In genomic region chr17:75412455-75413317, GRCh38 we compare ENCODE assay signal across 8 cellular contexts. TPM values are rescaled to one million over a fixed set of nuclear protein-coding genes. Genes with fewer than 3 reads are reported as not detected.
DNase-seq lines count a peak whose midpoint lies in the region; ATAC-seq and TF ChIP-seq lines count a peak whose summit lies in the region.

No MANE protein-coding gene starts in this region.

- no peaks in the 10 kb centered on the region for H3K79me2 ChIP-seq in SK-N-SH (ENCODE audit: insufficient read depth)

- peak overlapping the region; percentile 63 for H3K4me2 ChIP-seq in SK-N-SH

- no peaks in the 10 kb centered on the region for H3K9me3 ChIP-seq in SK-N-SH
- no peaks in the 10 kb centered on the region for H3K9me3 ChIP-seq in heart left ventricle
- H3K9me3 ChIP-seq in prostate gland, result no peaks in the 10 kb centered on the region
- no peaks in the 10 kb centered on the region for H3K9me3 ChIP-seq in aorta (ENCODE audit: control insufficient read depth, low read length)

- H3K27me3 Mint-ChIP-seq in activated naive CD4-positive, alpha-beta T cell treated with anti-CD3 and anti-CD28 coated beads, Interleukin-2, amount 50 U/mL, for 24 hours, result no peaks in the 10 kb centered on the region

- H3K27ac ChIP-seq in SK-N-SH (ENCODE audit: low read depth in 2 of 2, low read length in 1 of 2) (no peak overlapping the region), heart left ventricle (no peak overlapping the region), prostate gland (no peak overlapping the region), aorta (ENCODE audit: low read depth in 1 of 2, low read length in 2 of 2) (no peak overlapping the region)

- no peaks in the 10 kb centered on the region for H3K9me3 Mint-ChIP-seq in activated naive CD4-positive, alpha-beta T cell treated with anti-CD3 and anti-CD28 coated beads, Interleukin-2, amount 50 U/mL, for 24 hours

- intact Hi-C loops in heart left ventricle (cut with DNase I) (loop anchor here in 6 of 10 donors (2.0 to 10.0 kb wide), 5 partner anchors 90 to 298 kb away; partner anchors contain the start of gene MIF4GD (in 2 of the 6)), prostate gland (cut with DNase I) (loop anchor here (5.0 kb wide), 1 partner anchor 140 kb away; the partner anchor contains the start of gene MIF4GD), aorta (cut with DNase I) (loop anchor here (2.0 to 5.0 kb wide), 2 partner anchors 90 to 140 kb away; partner anchors contain the start of gene MIF4GD (in 1 of the 2))

- peaks cover 16% of the 10 kb centered on the region for H3K4me1 Mint-ChIP-seq in activated naive CD4-positive, alpha-beta T cell treated with anti-CD3 and anti-CD28 coated beads, Interleukin-2, amount 50 U/mL, for 24 hours

- CTCF ChIA-PET in SK-N-SH (lab: Yijun Ruan, JAX), result interaction anchor here (0.5 to 3.7 kb wide), 100 partner anchors 9 to 451 kb away, joined by 3 to 83 read pairs (median 5); partner anchors contain the start of genes GGA3, MIF4GD, MRPS7 and NUP85

- 3% methylated on average over 8 of the region's 8 CpGs for WGBS in SK-N-SH (ENCODE audit: low lambda C conversion rate)
- WGBS in heart left ventricle, 4 donors, result 0 to 3% (median 2%) methylated on average over 8 of the region's 8 CpGs
- 0% methylated on average over 8 of the region's 8 CpGs for WGBS in prostate gland
- 1% methylated on average over 8 of the region's 8 CpGs for WGBS in aorta, 2 donors

- H4K20me1 ChIP-seq in SK-N-SH (ENCODE audit: insufficient read depth), result no peaks in the 10 kb centered on the region

- POLR2A ChIA-PET in SK-N-SH (lab: Yijun Ruan, JAX), result interaction anchor here (1.6 kb wide), 1 partner anchor 142 kb away, joined by 10 read pairs; the partner anchor contains the start of gene MIF4GD

- no peak overlapping the region for H3K9ac ChIP-seq in SK-N-SH

- peak overlapping the region; percentile 41 for H3K4me3 Mint-ChIP-seq in activated naive CD4-positive, alpha-beta T cell treated with anti-CD3 and anti-CD28 coated beads, Interleukin-2, amount 50 U/mL, for 24 hours

- H3K36me3 Mint-ChIP-seq in activated naive CD4-positive, alpha-beta T cell treated with anti-CD3 and anti-CD28 coated beads, Interleukin-2, amount 50 U/mL, for 24 hours, result no peaks in the 10 kb centered on the region

- TF ChIP-seq EP300 in SK-N-SH (IDR thresholded peaks at IDR 0.05; ENCODE audit: borderline replicate concordance in 1 of 2, low read depth in 1 of 2, low read length in 1 of 2), result no peak

- ATAC-seq in heart left ventricle, result peak; percentile 21 to 67 (median 53)
- peak; percentile 78 for ATAC-seq in aorta (ENCODE audit: low FRiP score)

- H3K27me3 ChIP-seq in SK-N-SH (ENCODE audit: insufficient read depth) (peaks cover 22% of the 10 kb centered on the region), heart left ventricle (no peaks in the 10 kb centered on the region), prostate gland (replicated peaks; ENCODE audit: insufficient read depth) (no peaks in the 10 kb centered on the region), aorta (ENCODE audit: control insufficient read depth in 1 of 2, insufficient read depth in 2 of 2, low read length in 1 of 2) (no peaks in the 10 kb centered on the region)

- TF ChIP-seq POLR2A in heart left ventricle (IDR thresholded peaks at IDR 0.05), result no peak
- no peak for TF ChIP-seq POLR2A in prostate gland (IDR thresholded peaks at IDR 0.05)

- H3K27ac Mint-ChIP-seq in activated naive CD4-positive, alpha-beta T cell treated with anti-CD3 and anti-CD28 coated beads, Interleukin-2, amount 50 U/mL, for 24 hours, result peak overlapping the region; percentile 65

- peak; percentile 92 for TF ChIP-seq CTCF in SK-N-SH (IDR thresholded peaks at IDR 0.05)
- TF ChIP-seq CTCF in heart left ventricle (IDR thresholded peaks at IDR 0.05), result peak; percentile 65 to 90 (median 78)
- peak; percentile 28 to 87 (median 71) for TF ChIP-seq CTCF in prostate gland (IDR thresholded peaks at IDR 0.05)

- H3K4me1 ChIP-seq in SK-N-SH (ENCODE audit: control insufficient read depth in 1 of 2, insufficient read depth in 2 of 2, low read depth in 1 of 2, low read length in 1 of 2) (no peaks in the 10 kb centered on the region), heart left ventricle (peaks cover 0 to 14% (median 1%) of the 10 kb centered on the region in 12 donors), prostate gland (replicated peaks) (no peaks in the 10 kb centered on the region), aorta (ENCODE audit: control insufficient read depth in 1 of 2, insufficient read depth in 2 of 2, low read length in 2 of 2) (no peaks in the 10 kb centered on the region)

- in situ Hi-C loops in ACHN (cut with HindIII; ENCODE audit: low pct_ligation_motif_present, low pct_unique_long_range_greater_than_20kb, low sequenced_read_pairs), result no loop called here

- no peaks in the 10 kb centered on the region for H3K9me2 ChIP-seq in SK-N-SH

- H3F3A ChIP-seq in SK-N-SH (replicated peaks; ENCODE audit: insufficient read depth), result peaks cover 11% of the 10 kb centered on the region

- H3K36me3 ChIP-seq in SK-N-SH (replicated peaks in 1 of 2; ENCODE audit: control insufficient read depth in 1 of 2, insufficient read depth in 2 of 2, low read length in 1 of 2) (no peaks in the 10 kb centered on the region), heart left ventricle (no peaks in the 10 kb centered on the region), prostate gland (no peaks in the 10 kb centered on the region), aorta (ENCODE audit: control insufficient read depth in 1 of 2, insufficient read depth in 2 of 2, low read length in 1 of 2) (no peaks in the 10 kb centered on the region)

- H3K4me3 ChIP-seq in SK-N-SH (ENCODE audit: low read depth in 2 of 2, low read length in 1 of 2) (peak overlapping the region; percentile 3 to 35; a peak in 3 of 4 replicates), heart left ventricle (peak overlapping the region in 7 of 12 donors; percentile 4 to 32 (median 10)), prostate gland (no peak overlapping the region), aorta (ENCODE audit: low read length in 2 of 2) (peak overlapping the region in 1 of 2 donors; percentile 15)

- DNase-seq in ACHN (peak; percentile 69), GM19238 (ENCODE audit: insufficient read length, low spot score) (peak; percentile 68), NCI-H1048 (lab: John Stamatoyannopoulos, UW) (peak; percentile 77), SK-N-SH (peak; percentile 81), heart left ventricle (peak in 3 of 5 donors; percentile 39 to 50 (median 46)), prostate gland (ENCODE audit: low spot score) (peak; percentile 38), aorta (peak in 1 of 2 donors; percentile 64)

- TF ChIP-seq RAD21 in SK-N-SH (IDR thresholded peaks at IDR 0.05; ENCODE audit: low read length), result peak; percentile 96

- peak overlapping the region; percentile 77 for H2AFZ ChIP-seq in SK-N-SH (ENCODE audit: low read depth)

TF ChIP-seq in SK-N-SH, 30 proteins besides CTCF, POLR2A, EP300 and RAD21:
- TF ChIP-seq FOXM1 (IDR thresholded peaks at IDR 0.05; ENCODE audit: low read depth), result no peak
- TF ChIP-seq IRF3 (IDR thresholded peaks at IDR 0.05; ENCODE audit: low read depth, low read length), result no peak
- TF ChIP-seq EZH2phosphoT487 (IDR thresholded peaks at IDR 0.05; ENCODE audit: borderline replicate concordance, low read depth), result no peak
- peak; percentile 85 for TF ChIP-seq SMC3 (IDR thresholded peaks at IDR 0.05; ENCODE audit: low read depth, low read length)
- TF ChIP-seq MEF2A (IDR thresholded peaks at IDR 0.05; ENCODE audit: borderline replicate concordance, low read depth), result no peak
TF ChIP-seq in SK-N-SH: peak in this region for 1.

RNA-seq across cellular contexts. Expression of gene GRB2, which starts 7.2 kb away (rescaled TPM):
- polyA plus RNA-seq in SK-N-SH (2012; rRNA removed) (81.6 and 89.6 TPM in 2 replicates), heart left ventricle (10 to 100 TPM; 24.5 to 68.2 TPM), aorta (10 to 100 TPM; 36.6 to 38.2 TPM)
- 79.2 and 104 TPM in 2 replicates for polyA plus RNA-seq in SK-N-SH (2012; cell fraction: cytosol; rRNA removed)
- 83.6 and 109 TPM in 2 replicates for polyA plus RNA-seq in SK-N-SH (2012; cell fraction: nucleus; rRNA removed)
- total RNA-seq in heart left ventricle (100 to 1,000 TPM in 2 of 9 donors, 10 to 100 TPM in 7; 37.2 to 145 (median 67.7) TPM), prostate gland (10 to 100 TPM; 88.3 to 95.7 TPM), aorta (100 to 1,000 TPM in 1 of 2 donors, 10 to 100 TPM in 1; 96.8 to 106 TPM)

RNA-seq across cellular contexts. Expression of gene TMEM94, which starts 43.7 kb away (rescaled TPM):
- polyA plus RNA-seq in SK-N-SH (2012; rRNA removed), result 68.0 and 89.9 TPM in 2 replicates
- 20.5 and 37.3 TPM in 2 replicates for polyA plus RNA-seq in SK-N-SH (2012; cell fraction: cytosol; rRNA removed)
- 318 and 375 TPM in 2 replicates for polyA plus RNA-seq in SK-N-SH (2012; cell fraction: nucleus; rRNA removed)
- total RNA-seq in heart left ventricle, result 100 to 1,000 TPM in 1 of 9 donors, 10 to 100 TPM in 8; 35.7 to 130 (median 52.7) TPM
- polyA plus RNA-seq in heart left ventricle, result 10 to 100 TPM; 34.1 to 35.0 TPM
- 100 to 1,000 TPM in 1 of 2 donors, 10 to 100 TPM in 1; 63.5 to 128 TPM for total RNA-seq in prostate gland
- total RNA-seq in aorta, result 10 to 100 TPM; 51.5 to 74.8 TPM
- polyA plus RNA-seq in aorta, result 10 to 100 TPM; 19.5 to 54.6 TPM

Comparison
In these comparisons a context has a peak if more than half of its experiments do, and no peak if none do; other contexts are left out.
1. H3K4me3 ChIP-seq: peak in SK-N-SH (2 of 2) and heart left ventricle (7 of 12); none in prostate gland (0 of 2).
2. Peak in every context shown above with its lines, with median percentiles within 50 percentile points of each other: CTCF ChIP-seq.